In the genomic region with DNA sequence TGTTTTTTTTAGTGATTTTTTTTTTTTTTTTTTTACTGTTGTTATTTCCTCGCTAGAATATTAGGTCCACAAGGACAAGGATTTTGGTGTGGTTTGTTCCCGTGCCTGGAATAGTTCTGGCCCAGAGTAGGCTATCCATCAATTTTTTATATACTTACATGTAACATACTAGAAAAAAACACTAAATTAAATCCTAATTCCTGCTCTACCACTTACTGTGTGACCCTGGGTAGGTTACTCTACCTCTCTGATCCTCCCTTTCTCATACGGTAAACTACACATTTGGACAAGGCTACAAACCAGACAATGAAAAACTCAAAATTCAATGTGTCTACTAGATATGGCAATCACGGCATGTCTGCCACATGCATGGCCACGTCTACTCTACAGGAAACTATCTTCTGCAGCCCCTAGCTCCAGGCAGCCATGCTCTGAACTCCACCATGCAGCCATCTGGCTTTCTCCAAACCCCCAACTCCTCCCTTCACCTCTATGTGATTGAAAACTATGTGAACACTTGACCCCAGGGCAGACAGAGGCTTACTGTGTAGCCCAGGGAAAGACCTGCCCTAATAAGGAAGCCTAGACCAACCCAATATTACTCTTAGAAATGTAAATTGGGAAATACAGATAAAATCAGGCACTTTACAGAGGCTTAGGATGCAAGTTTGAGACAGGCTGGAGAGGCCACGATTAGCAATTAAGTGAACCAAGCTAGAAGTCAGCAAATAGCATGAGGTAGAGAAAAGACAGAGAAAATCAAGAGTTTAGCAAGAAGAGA, we compare ENCODE assay signal across 1 cellular context.
TF ChIP-seq lines count a peak whose summit lies in the region.

No MANE protein-coding gene starts in this region.

TF ChIP-seq in GM23338, 12 proteins besides CTCF, POLR2A, EP300 and RAD21:
- TF ChIP-seq, protein P1, sequence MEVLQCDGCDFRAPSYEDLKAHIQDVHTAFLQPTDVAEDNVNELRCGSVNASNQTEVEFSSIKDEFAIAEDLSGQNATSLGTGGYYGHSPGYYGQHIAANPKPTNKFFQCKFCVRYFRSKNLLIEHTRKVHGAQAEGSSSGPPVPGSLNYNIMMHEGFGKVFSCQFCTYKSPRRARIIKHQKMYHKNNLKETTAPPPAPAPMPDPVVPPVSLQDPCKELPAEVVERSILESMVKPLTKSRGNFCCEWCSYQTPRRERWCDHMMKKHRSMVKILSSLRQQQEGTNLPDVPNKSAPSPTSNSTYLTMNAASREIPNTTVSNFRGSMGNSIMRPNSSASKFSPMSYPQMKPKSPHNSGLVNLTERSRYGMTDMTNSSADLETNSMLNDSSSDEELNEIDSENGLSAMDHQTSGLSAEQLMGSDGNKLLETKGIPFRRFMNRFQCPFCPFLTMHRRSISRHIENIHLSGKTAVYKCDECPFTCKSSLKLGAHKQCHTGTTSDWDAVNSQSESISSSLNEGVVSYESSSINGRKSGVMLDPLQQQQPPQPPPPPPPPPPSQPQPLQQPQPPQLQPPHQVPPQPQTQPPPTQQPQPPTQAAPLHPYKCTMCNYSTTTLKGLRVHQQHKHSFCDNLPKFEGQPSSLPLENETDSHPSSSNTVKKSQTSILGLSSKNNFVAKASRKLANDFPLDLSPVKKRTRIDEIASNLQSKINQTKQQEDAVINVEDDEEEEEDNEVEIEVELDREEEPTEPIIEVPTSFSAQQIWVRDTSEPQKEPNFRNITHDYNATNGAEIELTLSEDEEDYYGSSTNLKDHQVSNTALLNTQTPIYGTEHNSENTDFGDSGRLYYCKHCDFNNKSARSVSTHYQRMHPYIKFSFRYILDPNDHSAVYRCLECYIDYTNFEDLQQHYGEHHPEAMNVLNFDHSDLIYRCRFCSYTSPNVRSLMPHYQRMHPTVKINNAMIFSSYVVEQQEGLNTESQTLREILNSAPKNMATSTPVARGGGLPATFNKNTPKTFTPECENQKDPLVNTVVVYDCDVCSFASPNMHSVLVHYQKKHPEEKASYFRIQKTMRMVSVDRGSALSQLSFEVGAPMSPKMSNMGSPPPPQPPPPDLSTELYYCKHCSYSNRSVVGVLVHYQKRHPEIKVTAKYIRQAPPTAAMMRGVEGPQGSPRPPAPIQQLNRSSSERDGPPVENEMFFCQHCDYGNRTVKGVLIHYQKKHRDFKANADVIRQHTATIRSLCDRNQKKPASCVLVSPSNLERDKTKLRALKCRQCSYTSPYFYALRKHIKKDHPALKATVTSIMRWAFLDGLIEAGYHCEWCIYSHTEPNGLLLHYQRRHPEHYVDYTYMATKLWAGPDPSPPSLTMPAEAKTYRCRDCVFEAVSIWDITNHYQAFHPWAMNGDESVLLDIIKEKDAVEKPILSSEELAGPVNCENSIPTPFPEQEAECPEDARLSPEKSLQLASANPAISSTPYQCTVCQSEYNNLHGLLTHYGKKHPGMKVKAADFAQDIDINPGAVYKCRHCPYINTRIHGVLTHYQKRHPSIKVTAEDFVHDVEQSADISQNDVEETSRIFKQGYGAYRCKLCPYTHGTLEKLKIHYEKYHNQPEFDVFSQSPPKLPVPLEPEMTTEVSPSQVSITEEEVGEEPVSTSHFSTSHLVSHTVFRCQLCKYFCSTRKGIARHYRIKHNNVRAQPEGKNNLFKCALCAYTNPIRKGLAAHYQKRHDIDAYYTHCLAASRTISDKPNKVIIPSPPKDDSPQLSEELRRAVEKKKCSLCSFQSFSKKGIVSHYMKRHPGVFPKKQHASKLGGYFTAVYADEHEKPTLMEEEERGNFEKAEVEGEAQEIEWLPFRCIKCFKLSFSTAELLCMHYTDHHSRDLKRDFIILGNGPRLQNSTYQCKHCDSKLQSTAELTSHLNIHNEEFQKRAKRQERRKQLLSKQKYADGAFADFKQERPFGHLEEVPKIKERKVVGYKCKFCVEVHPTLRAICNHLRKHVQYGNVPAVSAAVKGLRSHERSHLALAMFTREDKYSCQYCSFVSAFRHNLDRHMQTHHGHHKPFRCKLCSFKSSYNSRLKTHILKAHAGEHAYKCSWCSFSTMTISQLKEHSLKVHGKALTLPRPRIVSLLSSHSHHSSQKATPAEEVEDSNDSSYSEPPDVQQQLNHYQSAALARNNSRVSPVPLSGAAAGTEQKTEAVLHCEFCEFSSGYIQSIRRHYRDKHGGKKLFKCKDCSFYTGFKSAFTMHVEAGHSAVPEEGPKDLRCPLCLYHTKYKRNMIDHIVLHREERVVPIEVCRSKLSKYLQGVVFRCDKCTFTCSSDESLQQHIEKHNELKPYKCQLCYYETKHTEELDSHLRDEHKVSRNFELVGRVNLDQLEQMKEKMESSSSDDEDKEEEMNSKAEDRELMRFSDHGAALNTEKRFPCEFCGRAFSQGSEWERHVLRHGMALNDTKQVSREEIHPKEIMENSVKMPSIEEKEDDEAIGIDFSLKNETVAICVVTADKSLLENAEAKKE (CRISPR knock-in tag; IDR thresholded peaks at IDR 0.05), result no peak
- no peak for TF ChIP-seq ZNF114 (CRISPR knock-in tag; IDR thresholded peaks at IDR 0.05)
- TF ChIP-seq STAT1 (IDR thresholded peaks at IDR 0.05; ENCODE audit: unreplicated experiment), result no peak
- TF ChIP-seq, protein P2, sequence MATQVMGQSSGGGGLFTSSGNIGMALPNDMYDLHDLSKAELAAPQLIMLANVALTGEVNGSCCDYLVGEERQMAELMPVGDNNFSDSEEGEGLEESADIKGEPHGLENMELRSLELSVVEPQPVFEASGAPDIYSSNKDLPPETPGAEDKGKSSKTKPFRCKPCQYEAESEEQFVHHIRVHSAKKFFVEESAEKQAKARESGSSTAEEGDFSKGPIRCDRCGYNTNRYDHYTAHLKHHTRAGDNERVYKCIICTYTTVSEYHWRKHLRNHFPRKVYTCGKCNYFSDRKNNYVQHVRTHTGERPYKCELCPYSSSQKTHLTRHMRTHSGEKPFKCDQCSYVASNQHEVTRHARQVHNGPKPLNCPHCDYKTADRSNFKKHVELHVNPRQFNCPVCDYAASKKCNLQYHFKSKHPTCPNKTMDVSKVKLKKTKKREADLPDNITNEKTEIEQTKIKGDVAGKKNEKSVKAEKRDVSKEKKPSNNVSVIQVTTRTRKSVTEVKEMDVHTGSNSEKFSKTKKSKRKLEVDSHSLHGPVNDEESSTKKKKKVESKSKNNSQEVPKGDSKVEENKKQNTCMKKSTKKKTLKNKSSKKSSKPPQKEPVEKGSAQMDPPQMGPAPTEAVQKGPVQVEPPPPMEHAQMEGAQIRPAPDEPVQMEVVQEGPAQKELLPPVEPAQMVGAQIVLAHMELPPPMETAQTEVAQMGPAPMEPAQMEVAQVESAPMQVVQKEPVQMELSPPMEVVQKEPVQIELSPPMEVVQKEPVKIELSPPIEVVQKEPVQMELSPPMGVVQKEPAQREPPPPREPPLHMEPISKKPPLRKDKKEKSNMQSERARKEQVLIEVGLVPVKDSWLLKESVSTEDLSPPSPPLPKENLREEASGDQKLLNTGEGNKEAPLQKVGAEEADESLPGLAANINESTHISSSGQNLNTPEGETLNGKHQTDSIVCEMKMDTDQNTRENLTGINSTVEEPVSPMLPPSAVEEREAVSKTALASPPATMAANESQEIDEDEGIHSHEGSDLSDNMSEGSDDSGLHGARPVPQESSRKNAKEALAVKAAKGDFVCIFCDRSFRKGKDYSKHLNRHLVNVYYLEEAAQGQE (IDR thresholded peaks at IDR 0.05; ENCODE audit: unreplicated experiment), result no peak
- no peak for TF ChIP-seq ZNF331 (CRISPR knock-in tag; IDR thresholded peaks at IDR 0.05; ENCODE audit: low read depth)
- TF ChIP-seq EZH2phosphoT487 (IDR thresholded peaks at IDR 0.05; ENCODE audit: unreplicated experiment), result no peak
- TF ChIP-seq CREB1 (CRISPR knock-in tag; IDR thresholded peaks at IDR 0.05; ENCODE audit: low read depth), result no peak
- TF ChIP-seq JUNB (IDR thresholded peaks at IDR 0.05; ENCODE audit: unreplicated experiment), result no peak
- TF ChIP-seq, protein P3, sequence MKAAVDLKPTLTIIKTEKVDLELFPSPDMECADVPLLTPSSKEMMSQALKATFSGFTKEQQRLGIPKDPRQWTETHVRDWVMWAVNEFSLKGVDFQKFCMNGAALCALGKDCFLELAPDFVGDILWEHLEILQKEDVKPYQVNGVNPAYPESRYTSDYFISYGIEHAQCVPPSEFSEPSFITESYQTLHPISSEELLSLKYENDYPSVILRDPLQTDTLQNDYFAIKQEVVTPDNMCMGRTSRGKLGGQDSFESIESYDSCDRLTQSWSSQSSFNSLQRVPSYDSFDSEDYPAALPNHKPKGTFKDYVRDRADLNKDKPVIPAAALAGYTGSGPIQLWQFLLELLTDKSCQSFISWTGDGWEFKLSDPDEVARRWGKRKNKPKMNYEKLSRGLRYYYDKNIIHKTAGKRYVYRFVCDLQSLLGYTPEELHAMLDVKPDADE (IDR thresholded peaks at IDR 0.05), result no peak
- no peak for TF ChIP-seq NANOG (IDR thresholded peaks at IDR 0.05; ENCODE audit: borderline replicate concordance)
- TF ChIP-seq EZH2 (IDR thresholded peaks at IDR 0.05; ENCODE audit: low read depth, unreplicated experiment), result no peak
- TF ChIP-seq POLR2AphosphoS5 (IDR thresholded peaks at IDR 0.05; ENCODE audit: low read depth), result no peak
